8 cellular contexts compared by ENCODE assay signal in genomic region chr9:21801683-21802417, GRCh38. TPM values are rescaled to one million over a fixed set of nuclear protein-coding genes. Genes with fewer than 3 reads are reported as not detected.
A peak's percentile ranks its signal among the peaks of the same experiment; 100 is the strongest.
DNase-seq lines count a peak whose midpoint lies in the region; ATAC-seq and TF ChIP-seq lines count a peak whose summit lies in the region.

No MANE protein-coding gene starts in this region.

- H3K79me2 ChIP-seq in KMS-11 (ENCODE audit: insufficient read depth, low read depth) = peaks cover 48% of the 10 kb centered on the region

- in situ Hi-C loops in transverse colon (cut with MboI; ENCODE audit: low pct_ligation_motif_present in 1 of 4, low pct_unique_long_range_greater_than_20kb in 1 of 4, low sequenced_read_pairs in 3 of 4) = loop anchor here in 3 of 4 donors (25.0 kb wide), 3 partner anchors 210 to 660 kb away; partner anchors contain the start of gene CDKN2B (in 2 of the 3)

- peak; percentile 43 for DNase-seq in NCI-H1436 (lab: John Stamatoyannopoulos, UW)
- no peak for DNase-seq in NCI-H1436 treated with DMSO at 0.1 percent for 48 hours (lab: John Stamatoyannopoulos, UW)
- DNase-seq in erythroblast (lab: John Stamatoyannopoulos, UW) = peak; percentile 48 to 55
- DNase-seq in middle frontal gyrus (ENCODE audit: extremely low spot score, low spot score) = peak; percentile 36
- peak; percentile 74 for DNase-seq in transverse colon

- peak; percentile 37 for ATAC-seq in GM21723 (IDR thresholded peaks at IDR 0.05; ENCODE audit: unreplicated experiment)

- TF ChIP-seq CTCF in KMS-11 (conservative IDR thresholded peaks at IDR 0.05; ENCODE audit: low read depth, low read length) (no peak), VCaP (conservative IDR thresholded peaks at IDR 0.05) (no peak), transverse colon (IDR thresholded peaks at IDR 0.05) (no peak)

- H3K9me3 ChIP-seq in transverse colon = no peaks in the 10 kb centered on the region

- intact Hi-C loops in transverse colon (cut with DNase I; ENCODE audit: low total_unique reads) = no loop called here

- H3K27me3 ChIP-seq in KMS-11 (ENCODE audit: insufficient read depth, low read depth) (no peaks in the 10 kb centered on the region), transverse colon (peaks cover 9% of the 10 kb centered on the region)

- H3K9ac ChIP-seq in KMS-11 = peak overlapping the region; percentile 90; the same call in 1 of the 2 replicates

- TF ChIP-seq POLR2A in erythroblast (IDR thresholded peaks at IDR 0.05; ENCODE audit: low read length) (no peak), transverse colon (IDR thresholded peaks at IDR 0.05) (no peak)

- H3K4me3 ChIP-seq in KMS-11 (IDR thresholded peaks at IDR 0.05; ENCODE audit: insufficient read depth, low read depth, low read length) = no peak overlapping the region
- H3K4me3 ChIP-seq in transverse colon = peak overlapping the region; percentile 39 to 79 (median 76)

- no peak for TF ChIP-seq EP300 in transverse colon (IDR thresholded peaks at IDR 0.05; ENCODE audit: low read depth)

- H3K36me3 ChIP-seq in KMS-11 (ENCODE audit: insufficient read depth) (peaks cover 3% of the 10 kb centered on the region; the same call in 1 of the 2 replicates), transverse colon (no peaks in the 10 kb centered on the region)

- peak overlapping the region; percentile 80 for H3K27ac ChIP-seq in KMS-11
- peak overlapping the region; percentile 83 for H3K27ac ChIP-seq in VCaP
- peak overlapping the region; percentile 82 to 96 (median 92) for H3K27ac ChIP-seq in transverse colon

- H2AFZ ChIP-seq in KMS-11 (ENCODE audit: low read depth) = peak overlapping the region; percentile 96

- H3K4me1 ChIP-seq in KMS-11 (ENCODE audit: low read depth, poor library complexity, severe bottlenecking) (peaks cover 35% of the 10 kb centered on the region), transverse colon (peaks cover 3 to 20% (median 11%) of the 10 kb centered on the region in 4 donors)

- peaks cover 14% of the 10 kb centered on the region; the same call in 1 of the 2 replicates for H4K20me1 ChIP-seq in KMS-11 (ENCODE audit: insufficient read depth)

- peak overlapping the region; percentile 82 for H3K4me2 ChIP-seq in KMS-11

- WGBS in transverse colon (ENCODE audit: low coverage in 1 of 2), 2 donors = 10 to 31% methylated on average over 11 to 37 of the region's 37 CpGs

RNA-seq across cellular contexts. Expression of gene MTAP, which starts 0.6 kb away (rescaled TPM):
- total RNA-seq in transverse colon = 10 to 100 TPM in 3 of 4 donors, 1 to 10 TPM in 1; 4.5 to 15.1 (median 13.6) TPM
